Comparison of ENCODE assay signal across 1 cellular context in the genomic region with DNA sequence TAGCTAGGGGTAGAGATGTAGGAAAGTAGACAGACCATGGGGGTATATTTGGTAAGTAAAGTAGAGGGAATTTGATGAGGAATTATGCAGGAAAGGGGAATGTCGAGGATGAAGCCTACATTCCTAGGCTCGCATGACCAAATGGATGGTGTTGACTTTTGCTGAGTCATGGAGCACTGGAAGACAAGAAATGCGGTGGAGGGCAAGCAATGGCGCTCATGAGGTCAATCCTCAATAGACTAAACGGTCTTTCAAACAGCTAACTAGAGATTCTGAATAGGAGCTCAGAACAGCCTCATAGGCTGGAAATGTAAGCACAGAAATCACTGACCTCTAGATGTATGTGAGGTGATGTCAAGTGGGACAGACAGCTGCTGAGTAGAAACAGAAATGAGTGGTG.
TF ChIP-seq lines count a peak whose summit lies in the region.

No MANE protein-coding gene starts in this region.

TF ChIP-seq in IMR-90, 13 proteins besides CTCF, POLR2A, EP300 and RAD21:
- TF ChIP-seq MXI1 (IDR thresholded peaks at IDR 0.05; ENCODE audit: borderline replicate concordance, low read depth, low read length), result no peak
- peak; percentile 76 for TF ChIP-seq FOS (IDR thresholded peaks at IDR 0.05; ENCODE audit: low read depth, low read length)
- TF ChIP-seq RCOR1 (IDR thresholded peaks at IDR 0.05; ENCODE audit: insufficient replicate concordance, low read length), result no peak
- no peak for TF ChIP-seq SMC3 (IDR thresholded peaks at IDR 0.05; ENCODE audit: low read depth, low read length)
- TF ChIP-seq NFE2L2 (IDR thresholded peaks at IDR 0.05; ENCODE audit: low read depth, low read length), result peak; percentile 99
- peak; percentile 36; the same call in 1 of the 2 replicates for TF ChIP-seq BHLHE40 (IDR thresholded peaks at IDR 0.05; ENCODE audit: low read depth, low read length)
- peak; percentile 90 for TF ChIP-seq MAFK (IDR thresholded peaks at IDR 0.05; ENCODE audit: low read depth, low read length)
